9 cellular contexts compared by ENCODE assay signal in genomic region chr6:29705389-29706231, GRCh38. TPM values are rescaled to one million over a fixed set of nuclear protein-coding genes. Genes with fewer than 3 reads are reported as not detected.
DNase-seq lines count a peak whose midpoint lies in the region; ATAC-seq, FAIRE-seq and TF ChIP-seq lines count a peak whose summit lies in the region.
"Had no signal": no experiment of that assay in that cellular context is flagged by ENCODE, and none has a peak within 500 bp of the region (broad histone marks: within the 10 kb centered on the region; RNA-seq: fewer than 3 reads in every experiment).

No MANE protein-coding gene starts in this region.

- TF ChIP-seq CTCF in D721Med (IDR thresholded peaks at IDR 0.05; ENCODE audit: insufficient read depth, missing control alignments), result peak; percentile 55
- peak; percentile 36 for TF ChIP-seq CTCF in WI38 (IDR thresholded peaks at IDR 0.05; ENCODE audit: low read depth, low read length)
- TF ChIP-seq CTCF in left ventricle myocardium inferior (IDR thresholded peaks at IDR 0.05; ENCODE audit: borderline replicate concordance), result peak; percentile 75

- DNase-seq in D721Med (ENCODE audit: insufficient read length, low spot score) (no peak), HPDE6-E6E7 (ENCODE audit: extremely low spot score) (peak; percentile 49), left ventricle myocardium inferior (no peak), sciatic nerve (ENCODE audit: low spot score) (no peak), NCI-H128 (lab: John Stamatoyannopoulos, UW; ENCODE audit: unreplicated experiment) (no peak)

- ATAC-seq in sciatic nerve, result peak; percentile 66
- no peak for ATAC-seq in GM18870 (IDR thresholded peaks at IDR 0.05; ENCODE audit: unreplicated experiment)
- no peak for ATAC-seq in HG03175 (IDR thresholded peaks at IDR 0.05; ENCODE audit: unreplicated experiment)

- no peak for FAIRE-seq in D721Med (lab: Jason Lieb, UNC)

- H3K27me3 ChIP-seq in left ventricle myocardium inferior (ENCODE audit: low read depth), result peaks cover 29% of the 10 kb centered on the region

- H3K27ac ChIP-seq in left ventricle myocardium inferior (replicated peaks), result no peak overlapping the region
- H3K27ac ChIP-seq: SK-N-MC had no signal

- no peaks in the 10 kb centered on the region for H3K36me3 ChIP-seq in left ventricle myocardium inferior

- H3K9me3 ChIP-seq in left ventricle myocardium inferior (replicated peaks), result no peaks in the 10 kb centered on the region

- H3K4me3 ChIP-seq in WI38 (ENCODE audit: low read depth, low read length) (no peak overlapping the region), left ventricle myocardium inferior (no peak overlapping the region)
- H3K4me3 ChIP-seq: SK-N-MC had no signal

- H3K4me1 ChIP-seq in left ventricle myocardium inferior, result no peaks in the 10 kb centered on the region

- intact Hi-C loops in left ventricle myocardium inferior (cut with micrococcal nuclease), result loop anchor here (5.0 kb wide), 1 partner anchor 127 kb away; no protein-coding TSS in a partner anchor
- intact Hi-C loops in sciatic nerve (cut with DNase I), result no loop called here

RNA-seq across cellular contexts. Expression of gene HLA-F, which starts 17.6 kb away (rescaled TPM):
- total RNA-seq in left ventricle myocardium inferior, result 29.4 TPM
- 71.2 TPM for total RNA-seq in sciatic nerve

RNA-seq across cellular contexts. Expression of gene ZFP57, which starts 24.7 kb away (rescaled TPM):
- not detected for total RNA-seq in left ventricle myocardium inferior
- not detected for total RNA-seq in sciatic nerve

RNA-seq across cellular contexts. Expression of gene MOG, which starts 48.7 kb away (rescaled TPM):
- 14.7 TPM for total RNA-seq in left ventricle myocardium inferior
- total RNA-seq in sciatic nerve, result not detected

Comparison
In these comparisons a context has a peak if more than half of its experiments do, and no peak if none do; other contexts are left out.
1. RNA of gene MOG, which starts 48.7 kb away (total RNA-seq): 14.7 TPM in left ventricle myocardium inferior (single experiment); not detected in sciatic nerve (single experiment); every median in the first group is over 10 times any median in the second.
2. Peak in every context shown above with its lines, with median percentiles within 50 percentile points of each other: CTCF ChIP-seq.